ENCODE assay signal across 33 cellular contexts in genomic region chr1:205329719-205330118, GRCh38. TPM values are rescaled to one million over a fixed set of nuclear protein-coding genes. Genes with fewer than 3 reads are reported as not detected.
"Had no signal": no experiment of that assay in that cellular context is flagged by ENCODE, and none has a peak within 500 bp of the region (broad histone marks: within the 10 kb centered on the region; RNA-seq: fewer than 3 reads in every experiment).

No MANE protein-coding gene starts in this region.

- H3K4me3 ChIP-seq: adrenal gland, ascending aorta, cardiac muscle cell, pancreas, right atrium auricular region, smooth muscle cell, stomach, tibial artery, upper lobe of right lung had no signal

- H3K4me3 Mint-ChIP-seq: activated naive CD4-positive, alpha-beta T cell treated with anti-CD3 and anti-CD28 coated beads for 36 hours; activated naive CD8-positive, alpha-beta T cell treated with anti-CD3 and anti-CD28 coated beads for 36 hours; naive thymus-derived CD4-positive, alpha-beta T cell; stimulated activated memory B cell treated with anti-CD40 and anti-IgM and Interleukin-4, amounts not matched to agents 10 μg/mL and 1 μg/mL and 100 μg/mL, for 72 hours had no signal

- DNase-seq: activated CD4-positive, alpha-beta T cell treated with anti-CD3 and anti-CD28 coated beads for 4 hours; activated CD4-positive, alpha-beta T cell treated with anti-CD3 and anti-CD28 coated beads, Interleukin-2, amount 50 U/mL, for 4 hours; activated effector memory CD4-positive, alpha-beta T cell treated with anti-CD3 and anti-CD28 coated beads, Interleukin-2, amount 50 U/mL, for 16 hours; activated naive CD4-positive, alpha-beta T cell treated with anti-CD3 and anti-CD28 coated beads for 36 hours; activated naive CD8-positive, alpha-beta T cell treated with anti-CD3 and anti-CD28 coated beads for 36 hours; activated T-cell treated with anti-CD3 and anti-CD28 coated beads for 4 hours; cortex of kidney; head of caudate nucleus; hippocampal formation; left cardiac atrium; left ventricle myocardium superior; naive thymus-derived CD4-positive, alpha-beta T cell; nucleus accumbens; stimulated activated CD4-positive, alpha-beta T cell treated with anti-CD3 and anti-CD28 coated beads, Interleukin-1b, Interleukin-23, amount 100 ng/mL, for 48 hours; stimulated activated CD4-positive, alpha-beta T cell treated with anti-CD3 and anti-CD28 coated beads, Interleukin-4, amount 100 ng/mL, for 4 hours; stimulated activated CD8-positive, alpha-beta memory T cell treated with anti-CD3 and anti-CD28 coated beads, Interleukin-4, amount 100 ng/mL, for 48 hours; tibial artery; upper lobe of right lung had no signal

- H3K9me3 ChIP-seq: adrenal gland, ascending aorta, pancreas, right atrium auricular region, stomach, tibial artery, upper lobe of right lung had no signal

- H3K36me3 Mint-ChIP-seq: activated naive CD8-positive, alpha-beta T cell treated with anti-CD3 and anti-CD28 coated beads for 36 hours; brain; naive thymus-derived CD4-positive, alpha-beta T cell; stimulated activated memory B cell treated with anti-CD40 and anti-IgM and Interleukin-4, amounts not matched to agents 10 μg/mL and 1 μg/mL and 100 μg/mL, for 72 hours had no signal

- H3K9me3 Mint-ChIP-seq: activated naive CD4-positive, alpha-beta T cell treated with anti-CD3 and anti-CD28 coated beads for 36 hours; activated naive CD8-positive, alpha-beta T cell treated with anti-CD3 and anti-CD28 coated beads for 36 hours; naive thymus-derived CD4-positive, alpha-beta T cell; stimulated activated memory B cell treated with anti-CD40 and anti-IgM and Interleukin-4, amounts not matched to agents 10 μg/mL and 1 μg/mL and 100 μg/mL, for 72 hours had no signal

- H3K27ac ChIP-seq: adrenal gland, ascending aorta, cardiac muscle cell, pancreas, right atrium auricular region, stomach, tibial artery, upper lobe of right lung had no signal

- H3K27me3 Mint-ChIP-seq: stimulated activated memory B cell treated with anti-CD40 and anti-IgM and Interleukin-4, amounts not matched to agents 10 μg/mL and 1 μg/mL and 100 μg/mL, for 72 hours had no signal

- H3K27ac Mint-ChIP-seq: activated naive CD4-positive, alpha-beta T cell treated with anti-CD3 and anti-CD28 coated beads for 36 hours; activated naive CD8-positive, alpha-beta T cell treated with anti-CD3 and anti-CD28 coated beads for 36 hours; naive thymus-derived CD4-positive, alpha-beta T cell; stimulated activated memory B cell treated with anti-CD40 and anti-IgM and Interleukin-4, amounts not matched to agents 10 μg/mL and 1 μg/mL and 100 μg/mL, for 72 hours had no signal

- H3K4me1 ChIP-seq: adrenal gland, ascending aorta, tibial artery had no signal

- H3K36me3 ChIP-seq: adrenal gland, ascending aorta, cardiac muscle cell, pancreas, right atrium auricular region, stomach, tibial artery, upper lobe of right lung had no signal

- H3K27me3 ChIP-seq: adrenal gland, ascending aorta, cardiac muscle cell, pancreas, right atrium auricular region, upper lobe of right lung had no signal

- H3K4me2 ChIP-seq: smooth muscle cell had no signal

- FAIRE-seq: endothelial cell of umbilical vein, keratinocyte, pancreas had no signal

RNA-seq across cellular contexts. Expression of gene KLHDC8A, which starts 27.0 kb away (rescaled TPM):
- total RNA-seq: activated naive CD4-positive, alpha-beta T cell treated with anti-CD3 and anti-CD28 coated beads for 36 hours; activated naive CD8-positive, alpha-beta T cell treated with anti-CD3 and anti-CD28 coated beads for 36 hours; ascending aorta; endothelial cell of umbilical vein; fibroblast of lung; fibroblast of villous mesenchyme; left ventricle myocardium superior; lung microvascular endothelial cell; naive thymus-derived CD4-positive, alpha-beta T cell; pulmonary artery endothelial cell; smooth muscle cell had no signal
- polyA plus RNA-seq: endothelial cell of umbilical vein; fibroblast of lung; keratinocyte; naive thymus-derived CD4-positive, alpha-beta T cell had no signal
